ENCODE assay signal across 27 cellular contexts in the genomic region with DNA sequence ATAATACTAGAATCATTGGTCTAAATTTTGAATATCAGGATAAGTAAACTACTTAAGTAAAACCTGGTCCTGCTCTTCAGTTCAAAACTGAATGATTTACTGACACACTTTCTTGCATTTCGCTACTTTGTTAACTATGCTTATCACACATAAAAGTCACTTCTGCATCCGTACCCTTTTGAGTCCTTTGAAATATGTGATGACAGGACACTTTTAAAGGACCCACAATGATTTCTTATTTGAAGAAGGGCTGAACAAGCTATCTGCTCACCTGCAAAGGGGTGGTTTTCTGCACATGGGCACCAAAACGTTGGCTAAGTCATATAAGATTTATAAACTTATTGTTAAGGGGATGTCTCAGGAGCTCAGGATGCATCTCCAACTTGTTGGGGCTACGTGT. TPM values are rescaled to one million over a fixed set of nuclear protein-coding genes. Genes with fewer than 3 reads are reported as not detected.
"Had no signal": no experiment of that assay in that cellular context is flagged by ENCODE, and none has a peak within 500 bp of the region (broad histone marks: within the 10 kb centered on the region; RNA-seq: fewer than 3 reads in every experiment).

No MANE protein-coding gene starts in this region.

- H3K27me3 ChIP-seq: colonic mucosa, esophagus squamous epithelium, gastrocnemius medialis, heart right ventricle, left lung had no signal

- H3K36me3 ChIP-seq: colonic mucosa, left lung had no signal

- H3K27ac ChIP-seq: colonic mucosa, epithelial cell of prostate, esophagus squamous epithelium, gastrocnemius medialis, left lung, lower lobe of right lung had no signal

- DNase-seq: colonic mucosa; cortex of kidney; effector CD8-positive, alpha-beta T cell; effector memory CD8-positive, alpha-beta T cell; endodermal cell; erythroblast; esophagus squamous epithelium; foreskin fibroblast; foreskin melanocyte; gastrocnemius medialis; glutamatergic neuron; head of caudate nucleus; heart right ventricle; hippocampal formation; left cardiac atrium; left lung; left ventricle myocardium superior; lower lobe of right lung; mesenchymal stem cell; mucosa of descending colon; naive B cell had no signal

- FAIRE-seq: endometrium, islet of Langerhans, keratinocyte had no signal

- H3K4me3 ChIP-seq: colonic mucosa, esophagus squamous epithelium, gastrocnemius medialis, heart right ventricle, left lung, lower lobe of right lung, mucosa of descending colon had no signal

- H3K4me1 ChIP-seq: colonic mucosa, esophagus squamous epithelium, gastrocnemius medialis, left lung, lower lobe of right lung had no signal

- H3K9me3 ChIP-seq: colonic mucosa, esophagus squamous epithelium, gastrocnemius medialis, heart right ventricle, left lung, lower lobe of right lung, mucosa of descending colon had no signal

- ATAC-seq: effector memory CD8-positive, alpha-beta T cell; esophagus mucosa; gastrocnemius medialis; heart right ventricle; left cardiac atrium; left lung; left ventricle myocardium superior; lower lobe of right lung; mucosa of descending colon had no signal

RNA-seq across cellular contexts. Expression of gene GATM, which starts 15.0 kb away (rescaled TPM):
- total RNA-seq: glomerular endothelial cell had no signal
